ENCODE assay signal across 1 cellular context in genomic region chrX:150868625-150869024, GRCh38.
TF ChIP-seq lines count a peak whose summit lies in the region.

No MANE protein-coding gene starts in this region.

TF ChIP-seq in HepG2, 621 proteins besides CTCF, POLR2A, EP300 and RAD21:
- TF ChIP-seq HMGXB4 (CRISPR knock-in tag; IDR thresholded peaks at IDR 0.05; ENCODE audit: borderline replicate concordance in 1 of 2, low read depth in 1 of 2) (no peak), ZBTB21 (CRISPR knock-in tag; IDR thresholded peaks at IDR 0.05) (no peak), NFIC (IDR thresholded peaks at IDR 0.05; ENCODE audit: low read length) (no peak), LRRFIP1 (CRISPR knock-in tag; conservative IDR thresholded peaks at IDR 0.05) (no peak)
